Comparison of ENCODE assay signal across 8 cellular contexts in the genomic region with DNA sequence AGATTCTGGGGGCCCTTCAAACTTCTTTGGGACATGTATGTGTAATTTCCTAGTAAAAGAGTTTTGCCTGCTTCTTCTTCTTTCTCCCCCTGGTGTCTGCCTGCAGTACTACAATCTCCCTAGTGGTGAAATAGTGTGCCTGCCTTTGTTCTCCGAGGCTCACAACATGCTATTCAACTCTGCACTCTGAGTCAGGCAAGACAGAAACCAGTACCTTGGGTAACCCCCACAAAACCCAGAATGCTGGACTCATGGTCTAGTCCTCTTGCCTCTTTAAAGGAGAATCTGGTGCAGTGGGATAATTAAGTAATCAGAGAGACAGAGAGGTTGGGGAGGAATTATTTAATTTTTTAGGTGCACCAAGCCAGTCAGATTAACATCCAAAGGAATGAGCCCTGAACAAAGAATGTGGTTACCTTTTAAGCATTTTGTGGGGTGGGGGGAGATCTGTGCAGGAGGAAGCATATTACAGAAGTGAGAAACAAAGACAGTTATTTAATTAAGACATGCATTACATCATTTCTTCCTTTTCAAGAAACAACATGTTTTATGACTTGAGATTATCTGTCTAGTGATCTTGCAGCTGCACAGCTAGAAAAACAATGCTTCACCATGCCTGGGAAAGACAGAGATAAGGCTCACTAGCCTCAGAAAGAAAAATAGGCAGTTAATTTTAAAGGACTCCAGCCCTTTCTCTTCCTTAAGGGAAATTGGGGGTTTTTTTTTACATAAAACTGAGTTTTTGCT. TPM values are rescaled to one million over a fixed set of nuclear protein-coding genes. Genes with fewer than 3 reads are reported as not detected.
A peak's percentile ranks its signal among the peaks of the same experiment; 100 is the strongest.
DNase-seq lines count a peak whose midpoint lies in the region; ATAC-seq and TF ChIP-seq lines count a peak whose summit lies in the region.

No MANE protein-coding gene starts in this region.

- no peaks in the 10 kb centered on the region for H3K36me3 ChIP-seq in Karpas-422 (ENCODE audit: insufficient read depth, low read length)

- ATAC-seq in GM21723 (IDR thresholded peaks at IDR 0.05; ENCODE audit: unreplicated experiment), result peak; percentile 76
- ATAC-seq in T-cell (replicated peaks in 1 of 4), result peak; percentile 49 to 69 (median 58)

- no peaks in the 10 kb centered on the region for H3K9me2 ChIP-seq in Karpas-422 (replicated peaks; ENCODE audit: insufficient read depth, low read length)

- peak; percentile 79 for TF ChIP-seq CTCF in astrocyte of the cerebellum (IDR thresholded peaks at IDR 0.05; ENCODE audit: low read depth, low read length, missing control alignments)

- in situ Hi-C loops in astrocyte of the cerebellum (cut with HindIII; ENCODE audit: low sequenced_read_pairs), result no loop called here

- H3K4me2 ChIP-seq in Karpas-422 (ENCODE audit: low read depth, low read length, poor library complexity, severe bottlenecking), result no peak overlapping the region

- H4K20me1 ChIP-seq in Karpas-422 (ENCODE audit: insufficient read depth, low read depth, low read length), result no peaks in the 10 kb centered on the region

- DNase-seq in GF-D8 (lab: John Stamatoyannopoulos, UW) (peak; percentile 9), Karpas-422 (peak; percentile 88), T-cell (peak in 31 of 34 experiments; percentile 1 to 57 (median 35)), astrocyte of the cerebellum (ENCODE audit: low read depth) (no peak), immature natural killer cell (peak; percentile 13 to 38 (median 26)), occipital lobe (lab: John Stamatoyannopoulos, UW) (no peak)
- DNase-seq in stimulated activated CD4-positive, alpha-beta T cell treated with anti-CD3 and anti-CD28 coated beads, Interleukin-2, amount 100 ng/mL, for 4 hours (ENCODE audit: low read depth), result peak; percentile 28

- POLR2A ChIA-PET in T-cell (lab: Charles Lee), result no interaction called here

- H3K27ac ChIP-seq in Karpas-422 (ENCODE audit: low read length), result no peak overlapping the region

- H3K27me3 Mint-ChIP-seq in T-cell, result peaks cover 13 to 20% of the 10 kb centered on the region in 2 donors
- H3K27me3 Mint-ChIP-seq in immature natural killer cell (ENCODE audit: low read depth in 3 of 3), result peaks cover 2 to 9% (median 3%) of the 10 kb centered on the region in 3 donors

- no peaks in the 10 kb centered on the region for H3K4me1 ChIP-seq in Karpas-422 (ENCODE audit: low read length)

- no peaks in the 10 kb centered on the region for H3K9me3 ChIP-seq in Karpas-422 (ENCODE audit: low read length)

- H3K36me3 Mint-ChIP-seq in T-cell (no peaks in the 10 kb centered on the region), immature natural killer cell (no peaks in the 10 kb centered on the region)

- H3K4me3 Mint-ChIP-seq in T-cell (no peak overlapping the region), immature natural killer cell (no peak overlapping the region)

- CTCF ChIA-PET in T-cell (lab: Charles Lee), result interaction anchor here in 1 of 2 donors (0.9 kb wide), 1 partner anchor 10 kb away, joined by 3 read pairs; the partner anchor contains the start of gene MS4A6A

- H2AFZ ChIP-seq in Karpas-422 (ENCODE audit: low read length), result no peak overlapping the region

- H3K27ac Mint-ChIP-seq in T-cell (no peak overlapping the region), immature natural killer cell (no peak overlapping the region)

- H3K4me1 Mint-ChIP-seq in T-cell, result peaks cover 2 to 6% (median 5%) of the 10 kb centered on the region in 3 donors
- no peaks in the 10 kb centered on the region for H3K4me1 Mint-ChIP-seq in immature natural killer cell

- no peaks in the 10 kb centered on the region for H3K79me2 ChIP-seq in Karpas-422 (ENCODE audit: low read length)

- H3K4me3 ChIP-seq in Karpas-422 (ENCODE audit: low read length), result no peak overlapping the region
- no peak overlapping the region for H3K4me3 ChIP-seq in astrocyte of the cerebellum (ENCODE audit: low read depth, low read length)

- no peaks in the 10 kb centered on the region for H3K27me3 ChIP-seq in Karpas-422 (ENCODE audit: low read length)

- no peaks in the 10 kb centered on the region for H3K9me3 Mint-ChIP-seq in T-cell
- H3K9me3 Mint-ChIP-seq in immature natural killer cell, result peaks cover 2 to 12% (median 5%) of the 10 kb centered on the region in 6 donors

- no peak overlapping the region for H3K9ac ChIP-seq in Karpas-422 (ENCODE audit: low read length)

RNA-seq across cellular contexts. Expression of gene MS4A6A, which starts 11.0 kb away (rescaled TPM):
- total RNA-seq in Karpas-422 (2014; rRNA removed; shearing (Covaris generic); ENCODE audit: low replicate concordance), result not detected in 2 replicates
- 1 to 10 TPM in 2 of 5 donors, under 1 TPM in 3; 0.32 to 1.5 (median 0.99) TPM for total RNA-seq in T-cell
- 10 to 100 TPM in 2 of 3 donors, 1 to 10 TPM in 1; 4.6 to 54.4 (median 34.2) TPM for polyA plus RNA-seq in immature natural killer cell
- total RNA-seq in occipital lobe, result 3.7 TPM

RNA-seq across cellular contexts. Expression of gene MS4A4E, which starts 49.1 kb away (rescaled TPM):
- total RNA-seq in Karpas-422 (2014; rRNA removed; shearing (Covaris generic); ENCODE audit: low replicate concordance), result not detected in 2 replicates
- total RNA-seq in T-cell, result 1 to 10 TPM in 1 of 5 donors, under 1 TPM in 1, not detected in 3; 0.54 to 1.0 TPM
- polyA plus RNA-seq in immature natural killer cell, result not detected
- total RNA-seq in occipital lobe, result not detected

Comparison
In these comparisons a context has a peak if more than half of its experiments do, and no peak if none do; other contexts are left out.
1. DNase-seq: peak in GF-D8 (single experiment), Karpas-422 (single experiment), T-cell (31 of 34), immature natural killer cell (3 of 3) and stimulated activated CD4-positive, alpha-beta T cell treated with anti-CD3 and anti-CD28 coated beads, Interleukin-2, amount 100 ng/mL, for 4 hours (single experiment); none in astrocyte of the cerebellum (single experiment) and occipital lobe (single experiment).